Comparison of ENCODE assay signal across 23 cellular contexts in the genomic region with DNA sequence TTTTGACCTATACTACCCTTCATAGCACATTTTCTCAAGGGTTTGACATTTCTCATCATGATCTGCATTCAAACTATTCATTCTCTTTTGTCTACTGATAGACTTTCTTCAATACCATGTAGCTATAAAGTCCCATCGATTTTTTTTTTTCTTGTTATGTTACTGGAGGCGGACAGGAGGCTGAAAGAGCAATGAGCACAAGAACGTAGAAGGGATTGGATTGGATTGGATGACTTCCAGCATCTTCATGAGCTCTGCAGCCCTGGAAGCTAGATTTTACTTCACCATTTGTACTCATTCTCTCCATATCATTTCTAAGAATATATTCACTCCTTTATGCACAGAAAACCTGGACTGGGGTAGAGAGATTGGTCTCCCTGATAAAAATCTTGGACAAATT. TPM values are rescaled to one million over a fixed set of nuclear protein-coding genes. Genes with fewer than 3 reads are reported as not detected.
DNase-seq lines count a peak whose midpoint lies in the region; ATAC-seq and TF ChIP-seq lines count a peak whose summit lies in the region.
"Had no signal": no experiment of that assay in that cellular context is flagged by ENCODE, and none has a peak within 500 bp of the region (broad histone marks: within the 10 kb centered on the region; RNA-seq: fewer than 3 reads in every experiment).

No MANE protein-coding gene starts in this region.

- intact Hi-C loops in left cardiac atrium (cut with DNase I) (no loop called here), left ventricle myocardium inferior (cut with micrococcal nuclease) (no loop called here)

- H3K4me1 ChIP-seq in left ventricle myocardium inferior (no peaks in the 10 kb centered on the region), adipocyte (ENCODE audit: control insufficient read depth, insufficient read depth, low read length) (peaks cover 44% of the 10 kb centered on the region), osteoblast (ENCODE audit: insufficient read depth, low read length) (peaks cover 31% of the 10 kb centered on the region)
- H3K4me1 ChIP-seq: HAP-1 had no signal

- H3K36me3 Mint-ChIP-seq in mesothelial cell of epicardium: no peaks in the 10 kb centered on the region
- H3K36me3 Mint-ChIP-seq: CD14-positive monocyte had no signal

- H3K27me3 Mint-ChIP-seq in mesothelial cell of epicardium (ENCODE audit: low read depth): peaks cover 7% of the 10 kb centered on the region

- no peaks in the 10 kb centered on the region for H4K20me1 ChIP-seq in osteoblast (ENCODE audit: insufficient read depth, low read length)

- no peak overlapping the region for H3K27ac Mint-ChIP-seq in mesothelial cell of epicardium
- H3K27ac Mint-ChIP-seq: B cell, CD14-positive monocyte, GM23338 had no signal

- no peak overlapping the region for H3K4me3 ChIP-seq in left ventricle myocardium inferior
- peak overlapping the region; percentile 58 for H3K4me3 ChIP-seq in adipocyte (ENCODE audit: low read length)
- no peak overlapping the region for H3K4me3 ChIP-seq in choroid plexus epithelial cell (ENCODE audit: low read depth, low read length)
- H3K4me3 ChIP-seq in osteoblast (ENCODE audit: insufficient read depth, low read length): peak overlapping the region; percentile 44
- H3K4me3 ChIP-seq: GM23338, HAP-1 had no signal

- H3K4me2 ChIP-seq in osteoblast (ENCODE audit: insufficient read depth, low read length): peak overlapping the region; percentile 81
- H3K4me2 ChIP-seq: GM23338 had no signal

- H3K9me3 Mint-ChIP-seq in mesothelial cell of epicardium: peaks cover 17% of the 10 kb centered on the region

- no peaks in the 10 kb centered on the region for H3K79me2 ChIP-seq in osteoblast (ENCODE audit: insufficient read depth, low read length)

- H3K9me3 ChIP-seq in left ventricle myocardium inferior (replicated peaks) (no peaks in the 10 kb centered on the region), adipocyte (ENCODE audit: control insufficient read depth, low read length) (no peaks in the 10 kb centered on the region), osteoblast (ENCODE audit: low read depth, low read length) (no peaks in the 10 kb centered on the region)
- H3K9me3 ChIP-seq: HAP-1 had no signal

- peaks cover 23% of the 10 kb centered on the region for H3K27me3 ChIP-seq in left ventricle myocardium inferior (ENCODE audit: low read depth)
- H3K27me3 ChIP-seq in adipocyte (replicated peaks; ENCODE audit: control insufficient read depth, insufficient read depth, low read length): no peaks in the 10 kb centered on the region
- H3K27me3 ChIP-seq in osteoblast (ENCODE audit: insufficient read depth, low read length): no peaks in the 10 kb centered on the region

- no peaks in the 10 kb centered on the region for H3K36me3 ChIP-seq in left ventricle myocardium inferior
- no peaks in the 10 kb centered on the region for H3K36me3 ChIP-seq in adipocyte (ENCODE audit: control insufficient read depth, insufficient read depth, low read length, severe bottlenecking)
- no peaks in the 10 kb centered on the region for H3K36me3 ChIP-seq in osteoblast (ENCODE audit: insufficient read depth, low read length)
- H3K36me3 ChIP-seq: HAP-1 had no signal

- peaks cover 5% of the 10 kb centered on the region for H3K4me1 Mint-ChIP-seq in mesothelial cell of epicardium
- H3K4me1 Mint-ChIP-seq: B cell, CD14-positive monocyte, GM23338 had no signal

- peak; percentile 27 to 30 for ATAC-seq in left cardiac atrium
- no peak for ATAC-seq in GM21515 (IDR thresholded peaks at IDR 0.05; ENCODE audit: unreplicated experiment)
- ATAC-seq: GM23338, HepG2 had no signal

- no peak for TF ChIP-seq CTCF in left ventricle myocardium inferior (IDR thresholded peaks at IDR 0.05; ENCODE audit: borderline replicate concordance)
- TF ChIP-seq CTCF in choroid plexus epithelial cell (conservative IDR thresholded peaks at IDR 0.05; ENCODE audit: low read depth, low read length): no peak
- TF ChIP-seq CTCF in osteoblast (IDR thresholded peaks at IDR 0.05; ENCODE audit: extremely low read depth, low read depth, low read length): no peak
- no peak for TF ChIP-seq CTCF in mesothelial cell of epicardium (IDR thresholded peaks at IDR 0.05; ENCODE audit: unreplicated experiment)

- no peak overlapping the region for H3K9ac ChIP-seq in adipocyte (ENCODE audit: low read length)

- no peak for DNase-seq in left cardiac atrium
- no peak for DNase-seq in left ventricle myocardium inferior
- DNase-seq in adipocyte (ENCODE audit: low read depth): no peak
- peak; percentile 69 for DNase-seq in choroid plexus epithelial cell (ENCODE audit: low read depth)
- DNase-seq in osteoblast (ENCODE audit: insufficient read length, low spot score, missing footprints): no peak
- no peak for DNase-seq in stimulated activated naive CD4-positive, alpha-beta T cell treated with Interleukin-2 at 50 U/mL for 16 hours (lab: John Stamatoyannopoulos, UW)
- DNase-seq in mesothelial cell of epicardium (ENCODE audit: low spot score in 2 of 2, unreplicated experiment in 2 of 2): no peak
- DNase-seq: 8988T, DMS79, KBM-7, NCI-H1092 treated with DMSO at 0.1 percent for 48 hours, NCI-H1436 treated with DMSO at 0.1 percent for 48 hours, NCI-H1930, NCI-H510A, NCI-H748 treated with DMSO at 0.1 percent for 48 hours, SIG-M5 had no signal

- no peak overlapping the region for H3K4me3 Mint-ChIP-seq in mesothelial cell of epicardium
- H3K4me3 Mint-ChIP-seq: B cell, CD14-positive monocyte, GM23338 had no signal

- H2AFZ ChIP-seq in osteoblast (ENCODE audit: low read length): no peak overlapping the region

- H3K27ac ChIP-seq in left ventricle myocardium inferior (replicated peaks) (no peak overlapping the region), osteoblast (ENCODE audit: low read depth, low read length) (peak overlapping the region; percentile 89)
- H3K27ac ChIP-seq: HL-60 had no signal

RNA-seq across cellular contexts. Expression of gene DUT, which starts 43.2 kb away (rescaled TPM):
- total RNA-seq in left cardiac atrium: 10 to 100 TPM; 76.6 to 83.6 TPM
- total RNA-seq in left ventricle myocardium inferior: 78.5 TPM
- 43.6 and 49.2 TPM in 2 replicates for total RNA-seq in osteoblast
- 78.7 to 81.2 TPM (median 79.7 TPM) in 3 replicates for total RNA-seq in mesothelial cell of epicardium

Comparison
In these comparisons a context has a peak if more than half of its experiments do, and no peak if none do; other contexts are left out.
1. H3K4me3 ChIP-seq: peak in adipocyte (single experiment) and osteoblast (single experiment); none in left ventricle myocardium inferior (single experiment) and choroid plexus epithelial cell (single experiment).